ENCODE assay signal across 10 cellular contexts in genomic region chr6:142112451-142113061, GRCh38. TPM values are rescaled to one million over a fixed set of nuclear protein-coding genes. Genes with fewer than 3 reads are reported as not detected.
DNase-seq lines count a peak whose midpoint lies in the region; TF ChIP-seq lines count a peak whose summit lies in the region.
"Had no signal": no experiment of that assay in that cellular context is flagged by ENCODE, and none has a peak within 500 bp of the region (broad histone marks: within the 10 kb centered on the region; RNA-seq: fewer than 3 reads in every experiment).

No MANE protein-coding gene starts in this region.

- H2AFZ ChIP-seq in OCI-LY3 (ENCODE audit: low read depth, low read length) (no peak overlapping the region), fibroblast of lung (ENCODE audit: low read length) (no peak overlapping the region)

- TF ChIP-seq CTCF in OCI-LY3 (IDR thresholded peaks at IDR 0.05; ENCODE audit: low read depth, low read length) (peak; percentile 69), fibroblast of lung (conservative IDR thresholded peaks at IDR 0.05 in 1 of 2, IDR thresholded peaks at IDR 0.05 in 1 of 2; ENCODE audit: low read depth in 1 of 2, low read length in 2 of 2) (peak; percentile 82 to 83), neural crest cell (conservative IDR thresholded peaks at IDR 0.05) (peak; percentile 87)

- no peak overlapping the region for H3K27ac ChIP-seq in OCI-LY3 (ENCODE audit: low read length)
- H3K27ac ChIP-seq in fibroblast of lung (ENCODE audit: insufficient read depth, low read length) = no peak overlapping the region
- H3K27ac ChIP-seq in substantia nigra (ENCODE audit: low read depth, low read length, poor library complexity, severe bottlenecking) = no peak overlapping the region
- H3K27ac ChIP-seq: BLaER1 treated with 17β-estradiol and CSF1 and Interleukin-3, amounts not matched to agents 10 nM and 100 nM had no signal

- H3K4me1 ChIP-seq in OCI-LY3 (ENCODE audit: low read length) (no peaks in the 10 kb centered on the region), fibroblast of lung (ENCODE audit: control insufficient read depth, extremely low read depth, insufficient read depth, low read length) (no peaks in the 10 kb centered on the region)
- H3K4me1 ChIP-seq: BLaER1 treated with 17β-estradiol and CSF1 and Interleukin-3, amounts not matched to agents 10 nM and 100 nM had no signal

- H3K36me3 Mint-ChIP-seq in neural crest cell (ENCODE audit: low read depth) = no peaks in the 10 kb centered on the region

- no peaks in the 10 kb centered on the region for H3K9me3 Mint-ChIP-seq in neural crest cell

- peaks cover 3% of the 10 kb centered on the region for H3K4me1 Mint-ChIP-seq in neural crest cell

- H3K9me3 ChIP-seq in OCI-LY3 (ENCODE audit: insufficient read depth, low read length) (no peaks in the 10 kb centered on the region), fibroblast of lung (ENCODE audit: control insufficient read depth, insufficient read depth, low read depth, low read length) (no peaks in the 10 kb centered on the region)
- H3K9me3 ChIP-seq: BLaER1 treated with 17β-estradiol and CSF1 and Interleukin-3, amounts not matched to agents 10 nM and 100 nM had no signal

- H3K4me2 ChIP-seq in OCI-LY3 (ENCODE audit: low read length) = no peak overlapping the region
- H3K4me2 ChIP-seq in fibroblast of lung (ENCODE audit: extremely low read depth, insufficient read depth, low read length) = no peak overlapping the region
- H3K4me2 ChIP-seq: BLaER1 treated with 17β-estradiol and CSF1 and Interleukin-3, amounts not matched to agents 10 nM and 100 nM had no signal

- H4K20me1 ChIP-seq in OCI-LY3 (ENCODE audit: insufficient read depth, low read length) (no peaks in the 10 kb centered on the region), fibroblast of lung (ENCODE audit: control insufficient read depth, extremely low read depth, insufficient read depth, low read length) (no peaks in the 10 kb centered on the region)
- H4K20me1 ChIP-seq: BLaER1 treated with 17β-estradiol and CSF1 and Interleukin-3, amounts not matched to agents 10 nM and 100 nM had no signal

- no peak overlapping the region for H3K4me3 Mint-ChIP-seq in neural crest cell

- no peak overlapping the region for H3K4me3 ChIP-seq in OCI-LY3 (ENCODE audit: low read length)
- no peak overlapping the region for H3K4me3 ChIP-seq in fibroblast of lung (replicated peaks in 1 of 4; ENCODE audit: control extremely low read depth in 1 of 4, insufficient read depth in 1 of 4, low read depth in 3 of 4, low read length in 4 of 4)
- H3K4me3 ChIP-seq: BLaER1 treated with 17β-estradiol and CSF1 and Interleukin-3, amounts not matched to agents 10 nM and 100 nM had no signal

- H3K27me3 Mint-ChIP-seq in neural crest cell (ENCODE audit: low read depth) = no peaks in the 10 kb centered on the region

- DNase-seq in NCI-H2081 (lab: John Stamatoyannopoulos, UW) = peak; percentile 71 to 74
- DNase-seq in NCI-H2081 treated with DMSO at 0.1 percent for 48 hours (lab: John Stamatoyannopoulos, UW) = no peak
- peak in 64 of 76 experiments; percentile 3 to 77 (median 44) for DNase-seq in HUDEP-2 (lab: John Stamatoyannopoulos, UW; ENCODE audit: unreplicated experiment in 76 of 76)
- DNase-seq in activated T-cell treated with anti-CD3 and anti-CD28 coated beads for 48 hours (ENCODE audit: low read depth) = peak; percentile 47
- peak; percentile 64 to 85 for DNase-seq in fibroblast of lung (ENCODE audit: low read depth in 2 of 2)
- DNase-seq in neural crest cell (ENCODE audit: low read depth, low spot score) = peak; percentile 89
- DNase-seq in substantia nigra (lab: John Stamatoyannopoulos, UW) = peak in 31 of 49 donors; percentile 1 to 60 (median 21)

- H3K9ac ChIP-seq in OCI-LY3 (ENCODE audit: low read length) (no peak overlapping the region), fibroblast of lung (ENCODE audit: insufficient read depth, low read length) (no peak overlapping the region)
- H3K9ac ChIP-seq: BLaER1 treated with 17β-estradiol and CSF1 and Interleukin-3, amounts not matched to agents 10 nM and 100 nM had no signal

- H3K27me3 ChIP-seq in OCI-LY3 (ENCODE audit: low read depth, low read length) = no peaks in the 10 kb centered on the region
- H3K27me3 ChIP-seq in fibroblast of lung (ENCODE audit: control insufficient read depth, insufficient read depth, low read length) = no peaks in the 10 kb centered on the region
- H3K27me3 ChIP-seq: BLaER1 treated with 17β-estradiol and CSF1 and Interleukin-3, amounts not matched to agents 10 nM and 100 nM had no signal

- H3K27ac Mint-ChIP-seq in neural crest cell (ENCODE audit: unreplicated experiment) = no peak overlapping the region

- H3K36me3 ChIP-seq in OCI-LY3 (replicated peaks; ENCODE audit: low read depth, low read length) (no peaks in the 10 kb centered on the region), fibroblast of lung (ENCODE audit: control insufficient read depth, insufficient read depth, low read length) (no peaks in the 10 kb centered on the region)
- H3K36me3 ChIP-seq: BLaER1 treated with 17β-estradiol and CSF1 and Interleukin-3, amounts not matched to agents 10 nM and 100 nM had no signal

- H3K79me2 ChIP-seq in OCI-LY3 (ENCODE audit: low read length) (no peaks in the 10 kb centered on the region), fibroblast of lung (ENCODE audit: control insufficient read depth, insufficient read depth, low read length) (no peaks in the 10 kb centered on the region)

RNA-seq across cellular contexts. Expression of gene GJE1, which starts 20.2 kb away (rescaled TPM):
- not detected in 2 replicates for total RNA-seq in fibroblast of lung
- not detected in 2 replicates for polyA plus RNA-seq in fibroblast of lung
- polyA plus RNA-seq in fibroblast of lung (2012) = not detected in 2 replicates
- not detected in 2 replicates for polyA minus RNA-seq in fibroblast of lung (ENCODE audit: low replicate concordance)
- not detected in 2 replicates for total RNA-seq in neural crest cell
- total RNA-seq: urinary bladder had no signal
- polyA plus RNA-seq: urinary bladder had no signal

RNA-seq across cellular contexts. Expression of gene NMBR, which starts 34.4 kb away (rescaled TPM):
- total RNA-seq in fibroblast of lung (under 0.01 TPM in 1 of 2 replicates, not detected in the other), neural crest cell (0.35 TPM in 1 of 2 replicates, not detected in the other)
- 0.05 TPM in 1 of 2 replicates, not detected in the other for polyA plus RNA-seq in fibroblast of lung
- polyA plus RNA-seq in fibroblast of lung (2012) = not detected in 2 replicates
- polyA minus RNA-seq in fibroblast of lung (ENCODE audit: low replicate concordance) = not detected in 2 replicates

RNA-seq across cellular contexts. Expression of gene VTA1, which starts 34.5 kb away (rescaled TPM):
- total RNA-seq in fibroblast of lung (25.9 and 26.3 TPM in 2 replicates), neural crest cell (48.1 and 49.5 TPM in 2 replicates)
- polyA plus RNA-seq in fibroblast of lung = 95.4 and 99.3 TPM in 2 replicates
- 50.1 and 50.9 TPM in 2 replicates for polyA plus RNA-seq in fibroblast of lung (2012)
- polyA minus RNA-seq in fibroblast of lung (ENCODE audit: low replicate concordance) = 10.7 and 13.7 TPM in 2 replicates
